ENCODE assay signal across 8 cellular contexts in the genomic region with DNA sequence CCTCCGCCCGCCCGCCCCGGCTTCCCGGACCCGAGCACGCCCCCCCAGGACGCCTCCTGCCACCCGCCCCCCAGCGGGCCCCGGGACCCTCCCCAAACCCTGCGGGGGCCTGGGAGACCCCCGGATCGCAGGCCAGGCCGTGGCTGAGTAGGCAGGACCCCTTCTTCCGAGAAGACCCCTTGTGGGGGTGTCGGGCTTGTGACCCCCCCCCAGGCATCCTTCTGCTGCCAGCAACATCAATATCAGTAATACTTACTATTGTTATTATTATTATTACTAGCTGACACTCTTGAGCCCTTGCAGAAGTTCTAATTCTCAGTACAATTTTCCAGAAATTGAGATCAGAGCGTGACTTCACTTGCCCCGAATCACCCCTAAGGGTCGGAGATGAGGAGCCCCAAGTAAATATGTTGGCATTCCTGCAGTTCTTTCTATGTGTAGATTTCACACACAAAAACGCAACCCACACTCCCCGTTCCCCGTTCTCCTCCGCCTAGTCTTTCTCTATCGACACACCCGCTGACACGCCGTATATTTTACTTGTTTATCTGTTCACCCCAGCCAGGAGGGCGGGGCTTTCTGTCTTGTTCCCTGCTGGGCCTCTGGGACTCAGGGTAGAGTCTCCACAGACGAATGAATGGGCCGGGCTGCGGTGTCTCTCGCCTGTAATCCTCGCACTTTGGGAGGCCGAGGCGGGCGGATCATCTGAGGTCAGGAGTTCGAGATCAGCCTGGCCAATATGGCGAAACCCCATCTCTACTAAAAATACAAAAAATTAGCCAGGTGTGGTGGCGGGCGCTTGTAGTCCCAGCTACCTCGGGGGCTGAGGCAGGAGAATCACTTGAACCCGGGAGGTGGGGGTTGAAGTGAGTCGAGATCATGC. TPM values are rescaled to one million over a fixed set of nuclear protein-coding genes. Genes with fewer than 3 reads are reported as not detected.
DNase-seq lines count a peak whose midpoint lies in the region; ATAC-seq and TF ChIP-seq lines count a peak whose summit lies in the region.

No MANE protein-coding gene starts in this region.

- no peak for TF ChIP-seq CTCF in GM20000 (IDR thresholded peaks at IDR 0.05; ENCODE audit: extremely low read depth, missing control alignments)
- no peak for TF ChIP-seq CTCF in dorsolateral prefrontal cortex (IDR thresholded peaks at IDR 0.05 in 54 of 56, conservative IDR thresholded peaks at IDR 0.05 in 2 of 56; ENCODE audit: low read depth in 1 of 56, partially characterized antibody in 56 of 56)
- no peak for TF ChIP-seq CTCF in lung (IDR thresholded peaks at IDR 0.05; ENCODE audit: control extremely low read depth, extremely low read depth)

- peaks cover 0 to 5% (median 0%) of the 10 kb centered on the region in 45 donors for H3K27me3 ChIP-seq in dorsolateral prefrontal cortex
- no peaks in the 10 kb centered on the region for H3K27me3 ChIP-seq in lung (ENCODE audit: control insufficient read depth, insufficient read depth)

- ATAC-seq in lung (ENCODE audit: insufficient read depth, low FRiP score) = peak; percentile 10
- ATAC-seq in HG03108 (IDR thresholded peaks at IDR 0.05; ENCODE audit: unreplicated experiment) = no peak

- peaks cover 0 to 3% of the 10 kb centered on the region in 2 donors for H3K4me1 ChIP-seq in lung (ENCODE audit: control insufficient read depth in 2 of 2, insufficient read depth in 2 of 2, low read length in 2 of 2)

- peak overlapping the region in 55 of 59 donors; percentile 6 to 56 (median 36) for H3K4me3 ChIP-seq in dorsolateral prefrontal cortex
- no peak overlapping the region for H3K4me3 ChIP-seq in lung

- no peaks in the 10 kb centered on the region for H3K9me3 ChIP-seq in lung (ENCODE audit: control insufficient read depth in 2 of 2, insufficient read depth in 1 of 2, low read length in 1 of 2)

- peak; percentile 74 for DNase-seq in GM20000 (ENCODE audit: low spot score)
- peak; percentile 94 for DNase-seq in NCI-H2171 treated with DMSO at 0.1 percent for 48 hours (lab: John Stamatoyannopoulos, UW)
- peak; percentile 54 to 56 for DNase-seq in activated CD4-positive, alpha-beta T cell treated with anti-CD3 and anti-CD28 coated beads for 24 hours (ENCODE audit: low read depth in 2 of 2)
- peak in 4 of 10 donors; percentile 18 to 76 (median 32) for DNase-seq in dorsolateral prefrontal cortex
- peak; percentile 73 for DNase-seq in lung (ENCODE audit: low spot score)
- DNase-seq in stimulated activated CD8-positive, alpha-beta memory T cell treated with anti-CD3 and anti-CD28 coated beads, Interleukin-4, amount 100 ng/mL, for 48 hours = peak; percentile 72
- DNase-seq in NCI-H1105 treated with DMSO at 0.1 percent for 48 hours (lab: John Stamatoyannopoulos, UW) = no peak

- no peaks in the 10 kb centered on the region for H3K36me3 ChIP-seq in lung (ENCODE audit: control insufficient read depth in 2 of 2, insufficient read depth in 2 of 2, low read length in 2 of 2)

- H3K27ac ChIP-seq in dorsolateral prefrontal cortex = peak overlapping the region in 6 of 59 donors; percentile 21 to 77 (median 44)
- H3K27ac ChIP-seq in lung (ENCODE audit: low read depth in 1 of 2, low read length in 1 of 2) = no peak overlapping the region

- intact Hi-C loops in dorsolateral prefrontal cortex (cut with DNase I) = no loop called here

- WGBS in lung, 2 donors = 7 to 9% methylated on average over 44 of the region's 44 CpGs

RNA-seq across cellular contexts. Expression of a gene that starts 14.7 kb away (rescaled TPM):
- total RNA-seq in dorsolateral prefrontal cortex = 100 to 1,000 TPM; 425 to 952 (median 709) TPM
- 100 to 1,000 TPM; 179 to 468 TPM for total RNA-seq in lung
- 100 to 1,000 TPM; 352 to 797 TPM for polyA plus RNA-seq in lung

RNA-seq across cellular contexts. Expression of a gene that starts 18.5 kb away (rescaled TPM):
- 10 to 100 TPM; 20.7 to 66.1 (median 34.1) TPM for total RNA-seq in dorsolateral prefrontal cortex
- total RNA-seq in lung = 10 to 100 TPM; 39.8 to 47.1 TPM
- 10 to 100 TPM; 30.8 to 38.7 TPM for polyA plus RNA-seq in lung

RNA-seq across cellular contexts. Expression of a gene that starts 46.6 kb away (rescaled TPM):
- total RNA-seq in dorsolateral prefrontal cortex = 100 to 1,000 TPM in 1 of 120 experiments, 10 to 100 TPM in 119; 48.7 to 103 (median 61.3) TPM
- 10 to 100 TPM; 39.4 to 80.9 TPM for total RNA-seq in lung
- polyA plus RNA-seq in lung = 10 to 100 TPM; 36.8 to 37.1 TPM
